14 cellular contexts compared by ENCODE assay signal in genomic region chr5:81789033-81789432, GRCh38. TPM values are rescaled to one million over a fixed set of nuclear protein-coding genes. Genes with fewer than 3 reads are reported as not detected.
DNase-seq lines count a peak whose midpoint lies in the region; ATAC-seq and TF ChIP-seq lines count a peak whose summit lies in the region.
"Had no signal": no experiment of that assay in that cellular context is flagged by ENCODE, and none has a peak within 500 bp of the region (broad histone marks: within the 10 kb centered on the region; RNA-seq: fewer than 3 reads in every experiment).

No MANE protein-coding gene starts in this region.

- H3K27ac ChIP-seq in fibroblast of lung (ENCODE audit: insufficient read depth, low read length) = no peak overlapping the region
- no peak overlapping the region for H3K27ac ChIP-seq in psoas muscle
- H3K27ac ChIP-seq: C4-2B, SJCRH30 had no signal

- no peaks in the 10 kb centered on the region for H3K27me3 ChIP-seq in fibroblast of lung (ENCODE audit: control insufficient read depth, insufficient read depth, low read length)
- H3K27me3 ChIP-seq in psoas muscle (ENCODE audit: insufficient read depth in 3 of 3, low read length in 2 of 3) = no peaks in the 10 kb centered on the region
- H3K27me3 ChIP-seq: SJCRH30 had no signal

- no peak overlapping the region for H3K4me3 ChIP-seq in fibroblast of lung (replicated peaks in 1 of 4; ENCODE audit: control extremely low read depth in 1 of 4, insufficient read depth in 1 of 4, low read depth in 3 of 4, low read length in 4 of 4)
- no peak overlapping the region for H3K4me3 ChIP-seq in psoas muscle
- H3K4me3 ChIP-seq: SJCRH30 had no signal

- peaks cover 15% of the 10 kb centered on the region for H3K4me1 ChIP-seq in fibroblast of lung (ENCODE audit: control insufficient read depth, extremely low read depth, insufficient read depth, low read length)
- peaks cover 22% of the 10 kb centered on the region for H3K4me1 ChIP-seq in psoas muscle

- intact Hi-C loops in psoas muscle (cut with DNase I) = loop anchor here in 1 of 2 donors (5.0 kb wide), 2 partner anchors 37 to 63 kb away; partner anchors contain the start of gene SSBP2

- H2AFZ ChIP-seq in fibroblast of lung (ENCODE audit: low read length) = no peak overlapping the region

- H3K9ac ChIP-seq in fibroblast of lung (ENCODE audit: insufficient read depth, low read length) = no peak overlapping the region

- H3K9me3 ChIP-seq in fibroblast of lung (ENCODE audit: control insufficient read depth, insufficient read depth, low read depth, low read length) = no peaks in the 10 kb centered on the region
- H3K9me3 ChIP-seq in psoas muscle = no peaks in the 10 kb centered on the region
- H3K9me3 ChIP-seq: SJCRH30 had no signal

- H4K20me1 ChIP-seq in fibroblast of lung (ENCODE audit: control insufficient read depth, extremely low read depth, insufficient read depth, low read length) = no peaks in the 10 kb centered on the region

- H3K36me3 ChIP-seq in fibroblast of lung (ENCODE audit: control insufficient read depth, insufficient read depth, low read length) (no peaks in the 10 kb centered on the region), psoas muscle (ENCODE audit: insufficient read depth in 1 of 2, low read depth in 1 of 2) (no peaks in the 10 kb centered on the region)
- H3K36me3 ChIP-seq: SJCRH30 had no signal

- H3K79me2 ChIP-seq in fibroblast of lung (ENCODE audit: control insufficient read depth, insufficient read depth, low read length) = no peaks in the 10 kb centered on the region

- H3K4me2 ChIP-seq in fibroblast of lung (ENCODE audit: extremely low read depth, insufficient read depth, low read length) = no peak overlapping the region

- peak; percentile 40 for DNase-seq in EH (ENCODE audit: low read depth)
- peak; percentile 21 for DNase-seq in SK-MEL-5 (ENCODE audit: low read depth, low spot score)
- DNase-seq in fibroblast of lung (ENCODE audit: low read depth in 2 of 2) = peak; percentile 59 to 62
- no peak for DNase-seq in psoas muscle
- no peak for DNase-seq in NCI-H446 (lab: John Stamatoyannopoulos, UW)
- DNase-seq in SKM-1 treated with dmso at 0.1 percent for 144 hours (lab: John Stamatoyannopoulos, UW; ENCODE audit: unreplicated experiment) = no peak
- no peak for DNase-seq in NCI-H1694 treated with DMSO at 0.1 percent for 48 hours (lab: John Stamatoyannopoulos, UW)
- DNase-seq in pons (ENCODE audit: low spot score) = no peak
- DNase-seq: activated CD4-positive, CD25-positive, alpha-beta regulatory T cell treated with anti-CD3 and anti-CD28 coated beads, Interleukin-2, amount 50 U/mL, for 72 hours; activated T-cell treated with anti-CD3 and anti-CD28 coated beads, Interleukin-2, amount 50 U/mL, for 72 hours; natural killer cell; NCI-H1092 had no signal

- TF ChIP-seq CTCF in fibroblast of lung (conservative IDR thresholded peaks at IDR 0.05 in 1 of 2, IDR thresholded peaks at IDR 0.05 in 1 of 2; ENCODE audit: low read depth in 1 of 2, low read length in 2 of 2) (no peak), psoas muscle (IDR thresholded peaks at IDR 0.05) (no peak)

- WGBS in psoas muscle, 3 donors = 85 to 88% (median 87%) methylated on average over 5 of the region's 5 CpGs

- in situ Hi-C loops in SK-MEL-5 (cut with HindIII; ENCODE audit: low pct_unique_long_range_greater_than_20kb, low sequenced_read_pairs) = no loop called here

- peak; percentile 57 to 94 (median 88) for ATAC-seq in psoas muscle
- ATAC-seq: activated T-cell treated with anti-CD3 and anti-CD28 coated beads, Interleukin-2, amount 50 U/mL, for 72 hours; natural killer cell had no signal

RNA-seq across cellular contexts. Expression of gene SSBP2, which starts 38.1 kb away (rescaled TPM):
- total RNA-seq in SK-MEL-5 (2014; rRNA removed; shearing (Covaris generic)) = 4.0 and 7.9 TPM in 2 replicates
- 5.9 and 10.5 TPM in 2 replicates for polyA plus RNA-seq in SK-MEL-5 (2015; cell fraction: cytosol; rRNA removed)
- 6.6 and 12.3 TPM in 2 replicates for polyA plus RNA-seq in SK-MEL-5 (2015; cell fraction: nucleus; rRNA removed)
- total RNA-seq in fibroblast of lung = 30.8 and 44.4 TPM in 2 replicates
- 47.5 and 63.1 TPM in 2 replicates for polyA plus RNA-seq in fibroblast of lung
- polyA plus RNA-seq in fibroblast of lung (2012) = 33.1 and 46.6 TPM in 2 replicates
- polyA minus RNA-seq in fibroblast of lung (ENCODE audit: low replicate concordance) = 40.9 and 75.2 TPM in 2 replicates
- 10 to 100 TPM; 25.3 to 42.6 (median 34.6) TPM for total RNA-seq in psoas muscle
- polyA plus RNA-seq in psoas muscle = 10 to 100 TPM; 18.2 to 22.5 (median 22.1) TPM

Comparison
In these comparisons a context has a peak if more than half of its experiments do, and no peak if none do; other contexts are left out.
1. DNase-seq: peak in EH (single experiment), SK-MEL-5 (single experiment) and fibroblast of lung (2 of 2); none in psoas muscle (0 of 2), NCI-H446 (0 of 2), SKM-1 treated with dmso at 0.1 percent for 144 hours (single experiment), NCI-H1694 treated with DMSO at 0.1 percent for 48 hours (single experiment) and pons (single experiment).